In the genomic region with DNA sequence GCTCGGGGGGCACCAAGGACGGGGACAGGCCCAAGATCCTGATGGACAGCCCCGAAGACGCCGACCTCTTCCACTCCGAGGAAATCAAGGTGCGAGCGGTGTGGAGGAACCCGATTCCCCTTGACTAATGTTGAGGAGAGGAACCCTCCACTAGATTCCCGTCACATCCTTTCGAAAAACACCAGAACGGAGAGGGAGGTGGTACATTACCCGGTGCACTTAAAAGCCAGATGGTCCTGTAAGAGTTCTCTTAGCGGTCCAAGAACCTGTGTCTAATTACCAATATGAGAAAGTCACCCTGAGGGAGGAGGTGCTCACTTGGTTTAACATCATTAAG, we compare ENCODE assay signal across 8 cellular contexts. TPM values are rescaled to one million over a fixed set of nuclear protein-coding genes. Genes with fewer than 3 reads are reported as not detected.
A peak's percentile ranks its signal among the peaks of the same experiment; 100 is the strongest.
DNase-seq lines count a peak whose midpoint lies in the region; ATAC-seq and TF ChIP-seq lines count a peak whose summit lies in the region.

No MANE protein-coding gene starts in this region.

- H3K36me3 Mint-ChIP-seq in dendritic cell treated with granulocyte-macrophage colony-stimulating factor and Interleukin-4, amounts not matched to agents 40 ng/mL and 50 ng/mL, for 4 days (ENCODE audit: low read depth) = peaks cover 46% of the 10 kb centered on the region
- no peaks in the 10 kb centered on the region for H3K36me3 Mint-ChIP-seq in natural killer cell

- DNase-seq in EH (ENCODE audit: low read depth) (peak; percentile 30), MG63 (no peak), natural killer cell (no peak), cortex of kidney (lab: John Stamatoyannopoulos, UW) (no peak)

- intact Hi-C loops in dendritic cell treated with granulocyte-macrophage colony-stimulating factor and Interleukin-4, amounts not matched to agents 40 ng/mL and 50 ng/mL, for 4 days (cut with micrococcal nuclease) = no loop called here
- intact Hi-C loops in natural killer cell (cut with micrococcal nuclease) = loop anchor here (10.0 kb wide), 2 partner anchors 1263 to 1293 kb away; partner anchors contain the start of genes SUDS3 and TAOK3

- peaks cover 28% of the 10 kb centered on the region for H3K36me3 ChIP-seq in MG63

- peak overlapping the region; percentile 99 for H3K4me3 ChIP-seq in MG63

- peaks cover 47% of the 10 kb centered on the region for H3K4me1 Mint-ChIP-seq in dendritic cell treated with granulocyte-macrophage colony-stimulating factor and Interleukin-4, amounts not matched to agents 40 ng/mL and 50 ng/mL, for 4 days (ENCODE audit: low read depth)
- peaks cover 56 to 68% of the 10 kb centered on the region in 2 donors for H3K4me1 Mint-ChIP-seq in natural killer cell

- TF ChIP-seq CTCF in natural killer cell (IDR thresholded peaks at IDR 0.05) = no peak

- H3K27ac Mint-ChIP-seq in dendritic cell treated with granulocyte-macrophage colony-stimulating factor and Interleukin-4, amounts not matched to agents 40 ng/mL and 50 ng/mL, for 4 days = peak overlapping the region; percentile 89
- peak overlapping the region; percentile 92 for H3K27ac Mint-ChIP-seq in natural killer cell

- H3K9me3 Mint-ChIP-seq in dendritic cell treated with granulocyte-macrophage colony-stimulating factor and Interleukin-4, amounts not matched to agents 40 ng/mL and 50 ng/mL, for 4 days = no peaks in the 10 kb centered on the region
- H3K9me3 Mint-ChIP-seq in natural killer cell = no peaks in the 10 kb centered on the region

- H3K27me3 Mint-ChIP-seq in dendritic cell treated with granulocyte-macrophage colony-stimulating factor and Interleukin-4, amounts not matched to agents 40 ng/mL and 50 ng/mL, for 4 days = no peaks in the 10 kb centered on the region
- H3K27me3 Mint-ChIP-seq in natural killer cell (ENCODE audit: low read depth in 2 of 2) = no peaks in the 10 kb centered on the region

- no peaks in the 10 kb centered on the region for H3K27me3 ChIP-seq in MG63

- H3K9me3 ChIP-seq in MG63 = no peaks in the 10 kb centered on the region

- H3K4me3 Mint-ChIP-seq in dendritic cell treated with granulocyte-macrophage colony-stimulating factor and Interleukin-4, amounts not matched to agents 40 ng/mL and 50 ng/mL, for 4 days = peak overlapping the region; percentile 89
- H3K4me3 Mint-ChIP-seq in natural killer cell = peak overlapping the region; percentile 84

- no peak for ATAC-seq in natural killer cell
- no peak for ATAC-seq in GM21447 (IDR thresholded peaks at IDR 0.05; ENCODE audit: unreplicated experiment)
- no peak for ATAC-seq in GM19397 (IDR thresholded peaks at IDR 0.05; ENCODE audit: unreplicated experiment)
- ATAC-seq in HG03342 (IDR thresholded peaks at IDR 0.05; ENCODE audit: unreplicated experiment) = no peak

RNA-seq across cellular contexts. Expression of gene PRKAB1, which starts 0.3 kb away (rescaled TPM):
- total RNA-seq in MG63 (2014; rRNA removed; shearing (Covaris generic); ENCODE audit: low replicate concordance) = 12.0 and 30.8 TPM in 2 replicates
- total RNA-seq in natural killer cell = 10 to 100 TPM; 21.8 to 34.6 (median 23.5) TPM
